1 cellular context compared by ENCODE assay signal in genomic region chr17:30827082-30827481, GRCh38.
TF ChIP-seq lines count a peak whose summit lies in the region.

No MANE protein-coding gene starts in this region.

TF ChIP-seq in HepG2, 621 proteins besides CTCF, POLR2A, EP300 and RAD21:
- TF ChIP-seq ZNF362 (CRISPR knock-in tag; IDR thresholded peaks at IDR 0.05; ENCODE audit: borderline replicate concordance): peak; percentile 81
- TF ChIP-seq ARNT (IDR thresholded peaks at IDR 0.05): no peak
- no peak for TF ChIP-seq CHD4 (IDR thresholded peaks at IDR 0.05; ENCODE audit: borderline replicate concordance, low read length)
- TF ChIP-seq ZNF629 (CRISPR knock-in tag; conservative IDR thresholded peaks at IDR 0.05): no peak
- peak; percentile 56; the same call in 1 of the 2 replicates for TF ChIP-seq ZNF652 (CRISPR knock-in tag; IDR thresholded peaks at IDR 0.05; ENCODE audit: borderline replicate concordance, low read depth)
- TF ChIP-seq TCF12 (IDR thresholded peaks at IDR 0.05): no peak
- TF ChIP-seq TCF12 (CRISPR knock-in tag; IDR thresholded peaks at IDR 0.05): no peak
